In genomic region chr19:48176226-48176625, GRCh38 we compare ENCODE assay signal across 22 cellular contexts. TPM values are rescaled to one million over a fixed set of nuclear protein-coding genes. Genes with fewer than 3 reads are reported as not detected.
DNase-seq lines count a peak whose midpoint lies in the region; ATAC-seq, FAIRE-seq and TF ChIP-seq lines count a peak whose summit lies in the region.
"Had no signal": no experiment of that assay in that cellular context is flagged by ENCODE, and none has a peak within 500 bp of the region (broad histone marks: within the 10 kb centered on the region; RNA-seq: fewer than 3 reads in every experiment).

No MANE protein-coding gene starts in this region.

- H3K4me1 Mint-ChIP-seq in T-helper 1 cell treated with Interleukin-12 subunit alpha and Interleukin-12 subunit beta and Interleukin-4 antibody, amounts not matched to agents 30 μg/mL and 1 μg/mL, for 36 hours (ENCODE audit: low read depth): peaks cover 18% of the 10 kb centered on the region
- H3K4me1 Mint-ChIP-seq in neural progenitor cell: peaks cover 3% of the 10 kb centered on the region

- no peaks in the 10 kb centered on the region for H4K20me1 ChIP-seq in HepG2 (ENCODE audit: insufficient read depth, low read length)
- H4K20me1 ChIP-seq in neural progenitor cell (ENCODE audit: low read depth): no peaks in the 10 kb centered on the region
- H4K20me1 ChIP-seq: BLaER1 had no signal

- H3K27ac ChIP-seq in HepG2 (ENCODE audit: extremely low read length, insufficient read depth, low read length) (no peak overlapping the region), right lobe of liver (no peak overlapping the region), neural progenitor cell (no peak overlapping the region)
- H3K27ac ChIP-seq: 22Rv1, C4-2B had no signal

- TF ChIP-seq CTCF in HepG2 (CRISPR knock-in tag; IDR thresholded peaks at IDR 0.05) (no peak), right lobe of liver (IDR thresholded peaks at IDR 0.05) (no peak), neural progenitor cell (IDR thresholded peaks at IDR 0.05) (no peak)

- WGBS in HepG2 (ENCODE audit: low lambda C conversion rate): 96% methylated on average over 3 of the region's 3 CpGs
- 98% methylated on average over 3 of the region's 3 CpGs for WGBS in right lobe of liver (ENCODE audit: insufficient coverage, low coverage, low lambda C conversion rate, missing lambda C conversion rate)

- BruUV-seq in HepG2 (replicated peaks; lab: Mats Ljungman, UMichigan): no TSS peak

- no peak overlapping the region for H3K9ac ChIP-seq in HepG2 (ENCODE audit: insufficient read depth, low read depth, low read length)
- H3K9ac ChIP-seq in neural progenitor cell: no peak overlapping the region
- H3K9ac ChIP-seq: BLaER1 had no signal

- peaks cover 38% of the 10 kb centered on the region for H3K36me3 Mint-ChIP-seq in T-helper 1 cell treated with Interleukin-12 subunit alpha and Interleukin-12 subunit beta and Interleukin-4 antibody, amounts not matched to agents 30 μg/mL and 1 μg/mL, for 36 hours (ENCODE audit: low read depth)
- peaks cover 46% of the 10 kb centered on the region for H3K36me3 Mint-ChIP-seq in neural progenitor cell

- no peak overlapping the region for H3K4me3 ChIP-seq in HepG2 (replicated peaks in 1 of 3; ENCODE audit: insufficient read depth in 1 of 3, low read depth in 2 of 3, low read length in 3 of 3)
- H3K4me3 ChIP-seq in right lobe of liver: no peak overlapping the region
- no peak overlapping the region for H3K4me3 ChIP-seq in neural progenitor cell
- H3K4me3 ChIP-seq: BLaER1, GM23338 had no signal

- peak overlapping the region; percentile 57 for H3K27ac Mint-ChIP-seq in T-helper 1 cell treated with Interleukin-12 subunit alpha and Interleukin-12 subunit beta and Interleukin-4 antibody, amounts not matched to agents 30 μg/mL and 1 μg/mL, for 36 hours
- H3K27ac Mint-ChIP-seq in neural progenitor cell: peak overlapping the region; percentile 91
- H3K27ac Mint-ChIP-seq: B cell, GM23338 had no signal

- H3K9me3 ChIP-seq in HepG2 (ENCODE audit: low read length) (peaks cover 2% of the 10 kb centered on the region), right lobe of liver (no peaks in the 10 kb centered on the region), neural progenitor cell (ENCODE audit: low read depth) (peaks cover 3% of the 10 kb centered on the region)

- in situ Hi-C loops in HepG2 (cut with HindIII; ENCODE audit: extremely low pct_ligation_motif_present, low pct_unique_long_range_greater_than_20kb): no loop called here

- TF ChIP-seq EP300 in HepG2 (IDR thresholded peaks at IDR 0.05; ENCODE audit: low read depth in 2 of 2, low read length in 2 of 2): no peak
- no peak for TF ChIP-seq EP300 in HepG2 (CRISPR knock-in tag; IDR thresholded peaks at IDR 0.05; ENCODE audit: borderline replicate concordance)

- H3K9me3 Mint-ChIP-seq in T-helper 1 cell treated with Interleukin-12 subunit alpha and Interleukin-12 subunit beta and Interleukin-4 antibody, amounts not matched to agents 30 μg/mL and 1 μg/mL, for 36 hours: peaks cover 3% of the 10 kb centered on the region
- H3K9me3 Mint-ChIP-seq in neural progenitor cell: peaks cover 7% of the 10 kb centered on the region

- H3K27me3 Mint-ChIP-seq in T-helper 1 cell treated with Interleukin-12 subunit alpha and Interleukin-12 subunit beta and Interleukin-4 antibody, amounts not matched to agents 30 μg/mL and 1 μg/mL, for 36 hours (ENCODE audit: low read depth): no peaks in the 10 kb centered on the region
- peaks cover 6% of the 10 kb centered on the region for H3K27me3 Mint-ChIP-seq in neural progenitor cell (ENCODE audit: insufficient read depth, low read depth)
- H3K27me3 Mint-ChIP-seq: B cell; CD4-positive, CD25-positive, alpha-beta regulatory T cell had no signal

- FAIRE-seq in HepG2 (lab: Jason Lieb, UNC): no peak
- FAIRE-seq: A204.1, G401.6, GM12892, GM19239 had no signal

- CTCF ChIA-PET in HepG2 (lab: Yijun Ruan, JAX; ENCODE audit: low intra/inter-chr PET ratio, low total read pairs): no interaction called here

- intact Hi-C loops in HepG2 (cut with micrococcal nuclease; ENCODE audit: unreplicated experiment): no loop called here
- intact Hi-C loops in right lobe of liver (cut with DNase I): no loop called here

- POLR2A ChIA-PET in HepG2 (lab: Yijun Ruan, JAX): no interaction called here

- peaks cover 1% of the 10 kb centered on the region for H3F3A ChIP-seq in neural progenitor cell (ENCODE audit: low read depth)

- H3K4me3 Mint-ChIP-seq in T-helper 1 cell treated with Interleukin-12 subunit alpha and Interleukin-12 subunit beta and Interleukin-4 antibody, amounts not matched to agents 30 μg/mL and 1 μg/mL, for 36 hours: no peak overlapping the region
- no peak overlapping the region for H3K4me3 Mint-ChIP-seq in neural progenitor cell
- H3K4me3 Mint-ChIP-seq: B cell; CD4-positive, CD25-positive, alpha-beta regulatory T cell; CD8-positive, alpha-beta T cell; GM23338; H9 had no signal

- peaks cover 2 to 8% of the 10 kb centered on the region in 2 experiments; a peak in 4 of 5 replicates for H3K36me3 ChIP-seq in HepG2 (replicated peaks in 1 of 2; ENCODE audit: control insufficient read depth in 1 of 2, insufficient read depth in 2 of 2, low read length in 2 of 2)
- no peaks in the 10 kb centered on the region for H3K36me3 ChIP-seq in right lobe of liver
- H3K36me3 ChIP-seq in neural progenitor cell: peaks cover 3% of the 10 kb centered on the region

- TF ChIP-seq POLR2A in HepG2 (IDR thresholded peaks at IDR 0.05; ENCODE audit: insufficient read depth in 1 of 2, low read depth in 2 of 2, low read length in 2 of 2) (no peak), right lobe of liver (IDR thresholded peaks at IDR 0.05) (no peak)

- H2AFZ ChIP-seq in HepG2 (ENCODE audit: low read length): no peak overlapping the region
- no peak overlapping the region for H2AFZ ChIP-seq in neural progenitor cell (replicated peaks)
- H2AFZ ChIP-seq: GM23338 had no signal

- H3K4me1 ChIP-seq in HepG2 (ENCODE audit: insufficient read depth, low read length): peaks cover 7% of the 10 kb centered on the region
- peaks cover 0 to 1% (median 0%) of the 10 kb centered on the region in 4 donors for H3K4me1 ChIP-seq in right lobe of liver
- H3K4me1 ChIP-seq in neural progenitor cell: peaks cover 2% of the 10 kb centered on the region
- H3K4me1 ChIP-seq: Caco-2 had no signal

- DNase-seq in T-helper 1 cell (no peak), HepG2 (ENCODE audit: low spot score) (no peak), right lobe of liver (no peak), neural progenitor cell (ENCODE audit: low spot score) (no peak)
- DNase-seq: Caco-2; CD4-positive, CD25-positive, alpha-beta regulatory T cell; CD8-positive, alpha-beta T cell; DMS153; DND-41; H9 had no signal

- no peak overlapping the region for H3K4me2 ChIP-seq in HepG2 (ENCODE audit: low read depth, low read length)
- no peak overlapping the region for H3K4me2 ChIP-seq in neural progenitor cell
- H3K4me2 ChIP-seq: BLaER1, GM23338 had no signal

- H3K27me3 ChIP-seq in HepG2 (ENCODE audit: control insufficient read depth in 1 of 2, insufficient read depth in 2 of 2, low read length in 2 of 2): no peaks in the 10 kb centered on the region; a peak in 1 of 5 replicates
- no peaks in the 10 kb centered on the region for H3K27me3 ChIP-seq in right lobe of liver
- H3K27me3 ChIP-seq in neural progenitor cell: no peaks in the 10 kb centered on the region
- H3K27me3 ChIP-seq: BLaER1 had no signal

- ATAC-seq in HepG2 (no peak), right lobe of liver (no peak), GM19463 (IDR thresholded peaks at IDR 0.05; ENCODE audit: unreplicated experiment) (no peak)
- ATAC-seq: CD8-positive, alpha-beta T cell; GM23338; HCT116 had no signal

- H3K79me2 ChIP-seq in HepG2 (ENCODE audit: insufficient read depth, low read length): peaks cover 2% of the 10 kb centered on the region
- H3K79me2 ChIP-seq in neural progenitor cell (ENCODE audit: low read depth): peaks cover 11% of the 10 kb centered on the region

- TF ChIP-seq RAD21 in HepG2 (CRISPR knock-in tag; IDR thresholded peaks at IDR 0.05): no peak

RNA-seq across cellular contexts. Expression of gene ZSWIM9, which starts 5.7 kb away (rescaled TPM):
- total RNA-seq in HepG2 (2016; rRNA removed; fragmentation: Illumina TruSeq; extraction: Trizol) (0.39 and 1.1 TPM in 2 replicates), right lobe of liver (1 to 10 TPM; 1.5 to 2.5 (median 2.0) TPM), neural progenitor cell (ENCODE audit: low replicate concordance) (0.36 and 4.2 TPM in 2 replicates)
- 0.26 and 0.91 TPM in 2 replicates for total RNA-seq in HepG2 (2016; cell fraction: cytosol; rRNA removed; fragmentation: Illumina TruSeq; extraction: Trizol; ENCODE audit: low read depth)
- 0.54 and 0.93 TPM in 2 replicates for total RNA-seq in HepG2 (2016; cell fraction: insoluble cytoplasmic fraction; rRNA removed; fragmentation: Illumina TruSeq; extraction: Trizol)
- 0.43 and 1.00 TPM in 2 replicates for total RNA-seq in HepG2 (2016; cell fraction: membrane; rRNA removed; fragmentation: Illumina TruSeq; extraction: Trizol)
- total RNA-seq in HepG2 (2016; cell fraction: nucleus; rRNA removed; fragmentation: Illumina TruSeq; extraction: Trizol): 0.72 and 0.75 TPM in 2 replicates
- 0.18 and 0.44 TPM in 2 replicates for polyA plus RNA-seq in HepG2 (2011; rRNA removed)
- 0.28 and 0.43 TPM in 2 replicates for polyA plus RNA-seq in HepG2 (2011; cell fraction: cytosol; rRNA removed)
- 2.1 and 2.4 TPM in 2 replicates for polyA plus RNA-seq in HepG2 (2011; cell fraction: nucleus; rRNA removed)
- 2.8 and 3.7 TPM in 2 replicates for polyA plus RNA-seq in HepG2 (2012)
- 0.45 and 0.87 TPM in 2 replicates for polyA plus RNA-seq in HepG2 (2016; cell fraction: cytosol; fragmentation: Illumina TruSeq; extraction: Trizol; ENCODE audit: low read depth)
- 2.2 TPM in 2 replicates for polyA plus RNA-seq in HepG2 (2016; cell fraction: insoluble cytoplasmic fraction; fragmentation: Illumina TruSeq; extraction: Trizol; ENCODE audit: low read depth)
- polyA plus RNA-seq in HepG2 (2016; cell fraction: membrane; fragmentation: Illumina TruSeq; extraction: Trizol; ENCODE audit: low read depth): 0.41 and 0.92 TPM in 2 replicates
- 3.7 and 3.8 TPM in 2 replicates for polyA plus RNA-seq in HepG2 (2016; cell fraction: nucleus; fragmentation: Illumina TruSeq; extraction: Trizol; ENCODE audit: insufficient read depth, low read depth)
- polyA minus RNA-seq in HepG2 (2011; rRNA and poly(A)+ RNA removed; ENCODE audit: low replicate concordance): 1.0 and 1.7 TPM in 2 replicates
- 0.59 and 0.70 TPM in 2 replicates for polyA minus RNA-seq in HepG2 (2011; cell fraction: cytosol; rRNA and poly(A)+ RNA removed)
- 0.75 and 0.90 TPM in 2 replicates for polyA minus RNA-seq in HepG2 (2011; cell fraction: nucleus; rRNA and poly(A)+ RNA removed)

RNA-seq across cellular contexts. Expression of gene LIG1, which starts 6.1 kb away (rescaled TPM):
- total RNA-seq in HepG2 (2016; rRNA removed; fragmentation: Illumina TruSeq; extraction: Trizol): 52.1 and 64.4 TPM in 2 replicates
- 7.3 and 8.5 TPM in 2 replicates for total RNA-seq in HepG2 (2016; cell fraction: cytosol; rRNA removed; fragmentation: Illumina TruSeq; extraction: Trizol; ENCODE audit: low read depth)
- total RNA-seq in HepG2 (2016; cell fraction: insoluble cytoplasmic fraction; rRNA removed; fragmentation: Illumina TruSeq; extraction: Trizol): 44.1 and 72.4 TPM in 2 replicates
- 15.7 and 19.3 TPM in 2 replicates for total RNA-seq in HepG2 (2016; cell fraction: membrane; rRNA removed; fragmentation: Illumina TruSeq; extraction: Trizol)
- 51.4 and 56.6 TPM in 2 replicates for total RNA-seq in HepG2 (2016; cell fraction: nucleus; rRNA removed; fragmentation: Illumina TruSeq; extraction: Trizol)
- 18.3 and 20.1 TPM in 2 replicates for polyA plus RNA-seq in HepG2 (2011; rRNA removed)
- polyA plus RNA-seq in HepG2 (2011; cell fraction: cytosol; rRNA removed): 9.1 and 11.9 TPM in 2 replicates
- polyA plus RNA-seq in HepG2 (2011; cell fraction: nucleus; rRNA removed): 92.2 and 135 TPM in 2 replicates
- 11.0 and 27.9 TPM in 2 replicates for polyA plus RNA-seq in HepG2 (2012)
- 6.0 and 7.0 TPM in 2 replicates for polyA plus RNA-seq in HepG2 (2016; cell fraction: cytosol; fragmentation: Illumina TruSeq; extraction: Trizol; ENCODE audit: low read depth)
- 43.0 and 49.8 TPM in 2 replicates for polyA plus RNA-seq in HepG2 (2016; cell fraction: insoluble cytoplasmic fraction; fragmentation: Illumina TruSeq; extraction: Trizol; ENCODE audit: low read depth)
- polyA plus RNA-seq in HepG2 (2016; cell fraction: membrane; fragmentation: Illumina TruSeq; extraction: Trizol; ENCODE audit: low read depth): 7.7 and 11.4 TPM in 2 replicates
- 135 and 153 TPM in 2 replicates for polyA plus RNA-seq in HepG2 (2016; cell fraction: nucleus; fragmentation: Illumina TruSeq; extraction: Trizol; ENCODE audit: insufficient read depth, low read depth)
- polyA minus RNA-seq in HepG2 (2011; rRNA and poly(A)+ RNA removed; ENCODE audit: low replicate concordance): 25.6 and 86.4 TPM in 2 replicates
- polyA minus RNA-seq in HepG2 (2011; cell fraction: cytosol; rRNA and poly(A)+ RNA removed): 11.3 and 17.6 TPM in 2 replicates
- polyA minus RNA-seq in HepG2 (2011; cell fraction: nucleus; rRNA and poly(A)+ RNA removed): 25.0 and 29.4 TPM in 2 replicates
- 10 to 100 TPM in 2 of 6 experiments, 1 to 10 TPM in 4; 5.2 to 16.6 (median 7.7) TPM for total RNA-seq in right lobe of liver
- total RNA-seq in neural progenitor cell (ENCODE audit: low replicate concordance): 40.0 and 88.9 TPM in 2 replicates
